ENCODE assay signal across 8 cellular contexts in the genomic region with DNA sequence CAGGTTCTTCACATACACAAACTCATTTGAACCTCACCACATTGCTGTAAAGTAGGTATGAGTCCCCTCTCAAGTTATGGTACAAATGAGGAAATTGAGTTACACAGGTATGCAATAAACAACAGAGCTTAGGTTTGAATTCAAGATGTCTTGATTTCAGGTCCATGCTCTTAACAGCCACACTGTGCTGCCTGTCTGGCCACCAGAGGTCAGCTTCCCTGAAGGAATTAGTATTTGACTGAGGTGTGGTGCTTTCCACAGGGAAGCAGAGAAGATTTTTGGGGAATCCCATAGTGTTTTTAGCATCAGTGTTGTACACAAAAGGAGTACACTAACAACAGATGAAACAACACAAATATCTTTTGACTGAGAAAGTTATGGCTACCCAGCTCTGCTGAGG.
DNase-seq lines count a peak whose midpoint lies in the region; ATAC-seq and TF ChIP-seq lines count a peak whose summit lies in the region.

No MANE protein-coding gene starts in this region.

- peak; percentile 39 for DNase-seq in activated CD4-positive, alpha-beta T cell treated with anti-CD3 and anti-CD28 coated beads for 36 hours
- DNase-seq in activated CD4-positive, alpha-beta T cell treated with anti-CD3 and anti-CD28 coated beads for 1 hour, result no peak
- DNase-seq in activated T-cell treated with anti-CD3 and anti-CD28 coated beads for 4 hours (peak; percentile 4), left ventricle myocardium inferior (peak; percentile 23), KG1 (lab: John Stamatoyannopoulos, UW) (no peak), putamen (ENCODE audit: low spot score) (no peak)
- peak; percentile 28 for DNase-seq in stimulated activated CD8-positive, alpha-beta memory T cell treated with anti-CD3 and anti-CD28 coated beads, Interleukin-4, amount 100 ng/mL, for 48 hours

- POLR2A ChIA-PET in activated CD4-positive, alpha-beta T cell treated with anti-CD3 and anti-CD28 coated beads for 36 hours (lab: Charles Lee), result no interaction called here

- H3K36me3 Mint-ChIP-seq in activated CD4-positive, alpha-beta T cell treated with anti-CD3 and anti-CD28 coated beads for 36 hours (ENCODE audit: low read depth), result no peaks in the 10 kb centered on the region

- H3K27ac Mint-ChIP-seq in activated CD4-positive, alpha-beta T cell treated with anti-CD3 and anti-CD28 coated beads for 36 hours, result no peak overlapping the region

- H3K4me3 Mint-ChIP-seq in activated CD4-positive, alpha-beta T cell treated with anti-CD3 and anti-CD28 coated beads for 36 hours, result no peak overlapping the region

- no peaks in the 10 kb centered on the region for H3K9me3 Mint-ChIP-seq in activated CD4-positive, alpha-beta T cell treated with anti-CD3 and anti-CD28 coated beads for 36 hours (ENCODE audit: low read depth)

- H3K27me3 ChIP-seq in left ventricle myocardium inferior (ENCODE audit: low read depth), result no peaks in the 10 kb centered on the region

- H3K27me3 Mint-ChIP-seq in activated CD4-positive, alpha-beta T cell treated with anti-CD3 and anti-CD28 coated beads for 36 hours, result no peaks in the 10 kb centered on the region

- CTCF ChIA-PET in activated CD4-positive, alpha-beta T cell treated with anti-CD3 and anti-CD28 coated beads for 36 hours (lab: Charles Lee), result interaction anchor here (1.0 to 2.1 kb wide), 4 partner anchors 11 to 222 kb away, joined by 3 to 9 read pairs (median 6); no protein-coding TSS in a partner anchor

- TF ChIP-seq CTCF in left ventricle myocardium inferior (IDR thresholded peaks at IDR 0.05; ENCODE audit: borderline replicate concordance), result peak; percentile 78

- H3K4me3 ChIP-seq in left ventricle myocardium inferior, result no peak overlapping the region

- H3K36me3 ChIP-seq in left ventricle myocardium inferior, result no peaks in the 10 kb centered on the region

- no peaks in the 10 kb centered on the region for H3K9me3 ChIP-seq in left ventricle myocardium inferior (replicated peaks)

- no peaks in the 10 kb centered on the region for H3K4me1 Mint-ChIP-seq in activated CD4-positive, alpha-beta T cell treated with anti-CD3 and anti-CD28 coated beads for 36 hours

- H3K4me1 ChIP-seq in left ventricle myocardium inferior, result peaks cover 53% of the 10 kb centered on the region

- ATAC-seq in activated CD4-positive, alpha-beta T cell treated with anti-CD3 and anti-CD28 coated beads for 36 hours, result no peak
- peak; percentile 67 for ATAC-seq in HG03342 (IDR thresholded peaks at IDR 0.05; ENCODE audit: unreplicated experiment)

- H3K27ac ChIP-seq in left ventricle myocardium inferior (replicated peaks), result peak overlapping the region; percentile 54

- intact Hi-C loops in activated CD4-positive, alpha-beta T cell treated with anti-CD3 and anti-CD28 coated beads for 36 hours (cut with DNase I, micrococcal nuclease), result loop anchor here (1.0 kb wide), 1 partner anchor 222 kb away; no protein-coding TSS in a partner anchor
- intact Hi-C loops in left ventricle myocardium inferior (cut with micrococcal nuclease), result loop anchor here (10.0 kb wide), 1 partner anchor 222 kb away; no protein-coding TSS in a partner anchor

Comparison
In these comparisons a context has a peak if more than half of its experiments do, and no peak if none do; other contexts are left out.
1. DNase-seq: peak in activated CD4-positive, alpha-beta T cell treated with anti-CD3 and anti-CD28 coated beads for 36 hours (single experiment), activated T-cell treated with anti-CD3 and anti-CD28 coated beads for 4 hours (single experiment), left ventricle myocardium inferior (single experiment) and stimulated activated CD8-positive, alpha-beta memory T cell treated with anti-CD3 and anti-CD28 coated beads, Interleukin-4, amount 100 ng/mL, for 48 hours (single experiment); none in activated CD4-positive, alpha-beta T cell treated with anti-CD3 and anti-CD28 coated beads for 1 hour (single experiment), KG1 (single experiment) and putamen (single experiment).